ENCODE assay signal across 19 cellular contexts in the genomic region with DNA sequence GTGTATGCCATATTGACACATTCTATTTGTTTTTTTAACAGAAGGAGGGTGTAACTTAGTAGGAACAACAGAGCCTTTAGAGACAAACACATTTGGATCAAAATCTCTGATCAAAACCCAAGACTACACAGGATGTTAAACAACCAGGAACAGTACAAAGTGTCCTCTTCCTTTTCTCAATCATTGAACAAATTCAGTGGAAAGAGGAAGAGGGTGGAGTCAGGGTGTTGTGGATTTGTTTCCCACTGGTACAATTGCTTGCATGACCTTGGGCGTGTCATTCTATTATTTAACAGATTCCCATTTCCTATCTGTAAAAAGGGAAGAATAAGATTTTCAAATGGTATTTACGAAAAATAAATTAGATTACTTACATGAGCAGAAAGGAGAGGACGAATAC.
"Had no signal": no experiment of that assay in that cellular context is flagged by ENCODE, and none has a peak within 500 bp of the region (broad histone marks: within the 10 kb centered on the region; RNA-seq: fewer than 3 reads in every experiment).

No MANE protein-coding gene starts in this region.

- H3K27ac Mint-ChIP-seq: effector memory CD8-positive, alpha-beta T cell; immature natural killer cell; naive thymus-derived CD8-positive, alpha-beta T cell; stimulated activated naive B cell treated with anti-CD40 and anti-IgM and Interleukin-4, amounts not matched to agents 10 μg/mL and 1 μg/mL and 100 μg/mL, for 72 hours; stimulated activated naive CD8-positive, alpha-beta T cell treated with anti-CD3 and anti-CD28 coated beads, Interleukin-15, amount 100 ng/mL, for 72 hours had no signal

- H3K9me3 ChIP-seq: esophagus muscularis mucosa, gastrocnemius medialis, mucosa of descending colon, neutrophil, psoas muscle, testis, transverse colon had no signal

- H3K27ac ChIP-seq: epithelial cell of prostate, esophagus muscularis mucosa, gastrocnemius medialis, neutrophil, psoas muscle, testis, transverse colon had no signal

- ATAC-seq: effector memory CD8-positive, alpha-beta T cell; gastrocnemius medialis; mucosa of descending colon; naive thymus-derived CD8-positive, alpha-beta T cell; psoas muscle; sciatic nerve; stimulated activated naive B cell treated with anti-CD40 and anti-IgM and Interleukin-4, amounts not matched to agents 10 μg/mL and 1 μg/mL and 100 μg/mL, for 72 hours; stimulated activated naive CD8-positive, alpha-beta T cell treated with anti-CD3 and anti-CD28 coated beads, Interleukin-15, amount 100 ng/mL, for 72 hours had no signal

- DNase-seq: cortex of kidney; effector memory CD8-positive, alpha-beta T cell; gastrocnemius medialis; glutamatergic neuron; immature natural killer cell; mucosa of descending colon; naive thymus-derived CD8-positive, alpha-beta T cell; psoas muscle; retina; stimulated activated CD4-positive, alpha-beta T cell treated with anti-CD3 and anti-CD28 coated beads, Interleukin-2, amount 100 ng/mL, for 24 hours; stimulated activated CD4-positive, alpha-beta T cell treated with anti-CD3 and anti-CD28 coated beads, Interleukin-4, amount 100 ng/mL, for 4 hours; stimulated activated naive B cell treated with anti-CD40 and anti-IgM and Interleukin-4, amounts not matched to agents 10 μg/mL and 1 μg/mL and 100 μg/mL, for 72 hours; stimulated activated naive CD8-positive, alpha-beta T cell treated with anti-CD3 and anti-CD28 coated beads, Interleukin-15, amount 100 ng/mL, for 72 hours; testis; transverse colon had no signal

- H3K4me3 Mint-ChIP-seq: effector memory CD8-positive, alpha-beta T cell; immature natural killer cell; naive thymus-derived CD8-positive, alpha-beta T cell; stimulated activated naive B cell treated with anti-CD40 and anti-IgM and Interleukin-4, amounts not matched to agents 10 μg/mL and 1 μg/mL and 100 μg/mL, for 72 hours; stimulated activated naive CD8-positive, alpha-beta T cell treated with anti-CD3 and anti-CD28 coated beads, Interleukin-15, amount 100 ng/mL, for 72 hours had no signal

- H3K27me3 Mint-ChIP-seq: effector memory CD8-positive, alpha-beta T cell; naive thymus-derived CD8-positive, alpha-beta T cell; stimulated activated naive B cell treated with anti-CD40 and anti-IgM and Interleukin-4, amounts not matched to agents 10 μg/mL and 1 μg/mL and 100 μg/mL, for 72 hours; stimulated activated naive CD8-positive, alpha-beta T cell treated with anti-CD3 and anti-CD28 coated beads, Interleukin-15, amount 100 ng/mL, for 72 hours had no signal

- H3K27me3 ChIP-seq: esophagus muscularis mucosa, gastrocnemius medialis, neutrophil, testis, transverse colon had no signal

- H3K4me1 Mint-ChIP-seq: immature natural killer cell; naive thymus-derived CD8-positive, alpha-beta T cell; stimulated activated naive B cell treated with anti-CD40 and anti-IgM and Interleukin-4, amounts not matched to agents 10 μg/mL and 1 μg/mL and 100 μg/mL, for 72 hours; stimulated activated naive CD8-positive, alpha-beta T cell treated with anti-CD3 and anti-CD28 coated beads, Interleukin-15, amount 100 ng/mL, for 72 hours had no signal

- H3K4me3 ChIP-seq: esophagus muscularis mucosa, gastrocnemius medialis, mucosa of descending colon, psoas muscle, testis, transverse colon had no signal

- H3K36me3 Mint-ChIP-seq: immature natural killer cell; stimulated activated naive B cell treated with anti-CD40 and anti-IgM and Interleukin-4, amounts not matched to agents 10 μg/mL and 1 μg/mL and 100 μg/mL, for 72 hours had no signal

- H3K36me3 ChIP-seq: esophagus muscularis mucosa, gastrocnemius medialis, neutrophil, transverse colon had no signal

- H3K4me1 ChIP-seq: gastrocnemius medialis, psoas muscle, testis, transverse colon had no signal

- H3K9me3 Mint-ChIP-seq: stimulated activated naive CD8-positive, alpha-beta T cell treated with anti-CD3 and anti-CD28 coated beads, Interleukin-15, amount 100 ng/mL, for 72 hours had no signal
